15 cellular contexts compared by ENCODE assay signal in the genomic region with DNA sequence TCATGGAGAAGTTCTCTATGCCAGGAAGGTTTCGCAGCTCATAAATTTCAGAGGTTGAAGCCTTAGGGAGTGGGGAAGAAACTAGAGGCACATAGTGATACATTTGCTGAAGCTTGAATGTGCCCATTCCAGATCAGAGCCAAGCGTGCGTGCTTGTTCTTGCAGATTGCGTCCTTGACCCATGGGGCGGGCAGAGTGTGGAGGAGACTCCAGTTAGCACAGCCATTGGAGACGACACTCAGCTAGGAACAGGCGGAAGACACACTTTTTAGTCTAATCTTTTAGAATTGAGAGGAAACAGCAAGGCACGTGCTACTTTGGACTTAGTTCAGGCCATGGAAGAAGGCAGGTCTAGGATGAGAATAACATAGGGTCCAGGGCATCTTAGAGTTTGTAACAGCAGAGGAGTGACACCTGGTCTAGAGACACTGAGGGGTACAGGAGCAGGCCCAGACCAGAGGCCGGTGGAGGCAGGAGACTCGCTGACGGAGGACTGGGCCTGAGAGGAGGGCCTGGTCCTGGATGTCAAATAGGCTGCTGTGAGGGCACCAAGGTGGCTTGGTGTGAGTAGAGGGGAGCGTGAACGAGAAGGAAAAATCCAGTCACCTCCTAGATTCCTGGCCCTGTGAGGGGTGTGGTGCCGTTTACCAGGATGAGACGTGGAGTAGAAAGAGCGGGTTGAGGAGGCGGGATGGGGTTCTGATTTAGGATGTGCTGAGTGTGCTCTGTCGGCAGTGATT.
A peak's percentile ranks its signal among the peaks of the same experiment; 100 is the strongest.
DNase-seq lines count a peak whose midpoint lies in the region; ATAC-seq and TF ChIP-seq lines count a peak whose summit lies in the region.
"Had no signal": no experiment of that assay in that cellular context is flagged by ENCODE, and none has a peak within 500 bp of the region (broad histone marks: within the 10 kb centered on the region; RNA-seq: fewer than 3 reads in every experiment).

No MANE protein-coding gene starts in this region.

- no peaks in the 10 kb centered on the region for H3K27me3 Mint-ChIP-seq in H9 (ENCODE audit: low read depth)
- no peaks in the 10 kb centered on the region for H3K27me3 Mint-ChIP-seq in stimulated activated memory B cell treated with anti-CD40 and anti-IgM and Interleukin-4, amounts not matched to agents 10 μg/mL and 1 μg/mL and 100 μg/mL, for 72 hours

- TF ChIP-seq CTCF in H9 (conservative IDR thresholded peaks at IDR 0.05): no peak

- no peaks in the 10 kb centered on the region for H3K23me2 ChIP-seq in H9 (ENCODE audit: insufficient read length, low read depth, low read length, poor library complexity, severe bottlenecking)

- H3K79me1 ChIP-seq in H9 (ENCODE audit: insufficient read depth, low read depth, low read length, poor library complexity, severe bottlenecking): no peaks in the 10 kb centered on the region

- H4K5ac ChIP-seq in H9 (ENCODE audit: insufficient read length, low read depth, low read length): no peak overlapping the region

- H3K14ac ChIP-seq in H9 (ENCODE audit: insufficient read depth, low read length): peak overlapping the region; percentile 30; the same call in 1 of the 2 replicates

- no peak overlapping the region for H2BK20ac ChIP-seq in H9 (ENCODE audit: low read depth, low read length, poor library complexity, severe bottlenecking)

- H2AFZ ChIP-seq in H9 (ENCODE audit: low read length): no peak overlapping the region

- H2BK15ac ChIP-seq in H9 (ENCODE audit: low read depth, low read length): no peak overlapping the region

- H4K91ac ChIP-seq in H9 (ENCODE audit: insufficient read length, low read depth, low read length): no peak overlapping the region

- no peaks in the 10 kb centered on the region for H3K9me3 ChIP-seq in H9 (ENCODE audit: control insufficient read depth, low read depth, low read length)

- no peak overlapping the region for H3K4ac ChIP-seq in H9 (ENCODE audit: low read depth, low read length)

- DNase-seq in activated CD8-positive, alpha-beta memory T cell treated with anti-CD3 and anti-CD28 coated beads for 24 hours: peak; percentile 24
- no peak for DNase-seq in activated CD8-positive, alpha-beta memory T cell treated with anti-CD3 and anti-CD28 coated beads, Interleukin-2, amount 50 U/mL, for 48 hours
- DNase-seq in H9 (no peak), left lobe of liver (ENCODE audit: low spot score) (peak; percentile 26), SKM-1 (lab: John Stamatoyannopoulos, UW; ENCODE audit: unreplicated experiment) (no peak), NK-92 (lab: John Stamatoyannopoulos, UW; ENCODE audit: unreplicated experiment) (no peak)
- DNase-seq in activated CD4-positive, alpha-beta T cell treated with anti-CD3 and anti-CD28 coated beads for 4 hours: no peak
- DNase-seq: NCI-H1092, NCI-H1694 treated with DMSO at 0.1 percent for 48 hours, NCI-H69 had no signal

- no peak for ATAC-seq in left lobe of liver
- ATAC-seq in stimulated activated memory B cell treated with anti-CD40 and anti-IgM and Interleukin-4, amounts not matched to agents 10 μg/mL and 1 μg/mL and 100 μg/mL, for 72 hours: no peak
- ATAC-seq: HepG2 had no signal

- H3K4me1 Mint-ChIP-seq in H9: no peaks in the 10 kb centered on the region
- H3K4me1 Mint-ChIP-seq in stimulated activated memory B cell treated with anti-CD40 and anti-IgM and Interleukin-4, amounts not matched to agents 10 μg/mL and 1 μg/mL and 100 μg/mL, for 72 hours: peaks cover 6% of the 10 kb centered on the region

- H4K8ac ChIP-seq in H9 (replicated peaks; ENCODE audit: insufficient read length, low read depth, low read length): no peak overlapping the region

- H3K56ac ChIP-seq in H9 (ENCODE audit: insufficient read length, low read depth, low read length): no peak overlapping the region

- H3K9me3 Mint-ChIP-seq in H9: peaks cover 0 to 8% of the 10 kb centered on the region in 2 experiments; a peak in 3 of 5 replicates
- peaks cover 5% of the 10 kb centered on the region for H3K9me3 Mint-ChIP-seq in stimulated activated memory B cell treated with anti-CD40 and anti-IgM and Interleukin-4, amounts not matched to agents 10 μg/mL and 1 μg/mL and 100 μg/mL, for 72 hours

- H3T11ph ChIP-seq in H9 (ENCODE audit: low read length): no peak overlapping the region

- peak overlapping the region in 2 of 3 experiments; percentile 2 to 76; a peak in 5 of 7 replicates for H3K27ac Mint-ChIP-seq in H9
- peak overlapping the region; percentile 18 for H3K27ac Mint-ChIP-seq in stimulated activated memory B cell treated with anti-CD40 and anti-IgM and Interleukin-4, amounts not matched to agents 10 μg/mL and 1 μg/mL and 100 μg/mL, for 72 hours

- H3K9ac ChIP-seq in H9 (ENCODE audit: extremely low read depth, insufficient read length, low read length): no peak overlapping the region
- H3K9ac ChIP-seq: BLaER1, KMS-11 had no signal

- no peak overlapping the region for H3K4me2 ChIP-seq in H9 (ENCODE audit: insufficient read depth, insufficient read length, low read length)
- H3K4me2 ChIP-seq: BLaER1, KMS-11 had no signal

- H3K18ac ChIP-seq in H9 (ENCODE audit: insufficient read length, low read depth, low read length): no peak overlapping the region

- H2AK5ac ChIP-seq in H9 (ENCODE audit: insufficient read length, low read length): no peak overlapping the region

- H3K4me3 Mint-ChIP-seq in H9: no peak overlapping the region
- no peak overlapping the region for H3K4me3 Mint-ChIP-seq in stimulated activated memory B cell treated with anti-CD40 and anti-IgM and Interleukin-4, amounts not matched to agents 10 μg/mL and 1 μg/mL and 100 μg/mL, for 72 hours

- no peak overlapping the region for H2BK5ac ChIP-seq in H9 (ENCODE audit: insufficient read length, low read length)

- no peak overlapping the region for H3K23ac ChIP-seq in H9 (ENCODE audit: insufficient read length, low read depth, low read length)

- H3K4me1 ChIP-seq in H9 (ENCODE audit: insufficient read depth, low read length): no peaks in the 10 kb centered on the region
- H3K4me1 ChIP-seq: BLaER1 had no signal

- peaks cover 8 to 37% (median 13%) of the 10 kb centered on the region in 3 experiments; a peak in 5 of 7 replicates for H3K36me3 Mint-ChIP-seq in H9 (ENCODE audit: insufficient read depth in 1 of 3, low read depth in 3 of 3)
- peaks cover 75% of the 10 kb centered on the region for H3K36me3 Mint-ChIP-seq in stimulated activated memory B cell treated with anti-CD40 and anti-IgM and Interleukin-4, amounts not matched to agents 10 μg/mL and 1 μg/mL and 100 μg/mL, for 72 hours

- no CpG with 5 or more reads among the region's 18 CpGs for WGBS in H9 (ENCODE audit: extremely low coverage, insufficient read length, low lambda C conversion rate)

- H2BK120ac ChIP-seq in H9 (ENCODE audit: low read depth, low read length, poor library complexity, severe bottlenecking): no peak overlapping the region

- no peaks in the 10 kb centered on the region for H3K79me2 ChIP-seq in H9 (ENCODE audit: insufficient read depth, low read length)

- H4K20me1 ChIP-seq in H9 (ENCODE audit: control insufficient read depth, insufficient read depth, insufficient read length): no peaks in the 10 kb centered on the region

- H3K27me3 ChIP-seq in H9 (ENCODE audit: insufficient read depth, low read length): no peaks in the 10 kb centered on the region
- H3K27me3 ChIP-seq: BLaER1 had no signal

- H2BK12ac ChIP-seq in H9 (ENCODE audit: insufficient read length, low read depth, low read length): no peak overlapping the region

- H3K27ac ChIP-seq in H9 (ENCODE audit: insufficient read length, low read depth, low read length): no peak overlapping the region
- H3K27ac ChIP-seq: 22Rv1, BLaER1, KMS-11 had no signal

Comparison
In these comparisons a context has a peak if more than half of its experiments do, and no peak if none do; other contexts are left out.
1. DNase-seq: peak in activated CD8-positive, alpha-beta memory T cell treated with anti-CD3 and anti-CD28 coated beads for 24 hours (single experiment) and left lobe of liver (single experiment); none in activated CD8-positive, alpha-beta memory T cell treated with anti-CD3 and anti-CD28 coated beads, Interleukin-2, amount 50 U/mL, for 48 hours (single experiment), H9 (single experiment), SKM-1 (single experiment), NK-92 (single experiment) and activated CD4-positive, alpha-beta T cell treated with anti-CD3 and anti-CD28 coated beads for 4 hours (0 of 2).